ENCODE assay signal across 8 cellular contexts in genomic region chr10:27100800-27101347, GRCh38. TPM values are rescaled to one million over a fixed set of nuclear protein-coding genes. Genes with fewer than 3 reads are reported as not detected.
DNase-seq lines count a peak whose midpoint lies in the region; ATAC-seq and TF ChIP-seq lines count a peak whose summit lies in the region.

No MANE protein-coding gene starts in this region.

- H3K9me3 ChIP-seq in esophagus muscularis mucosa (no peaks in the 10 kb centered on the region), osteoblast (ENCODE audit: low read depth, low read length) (no peaks in the 10 kb centered on the region)

- H3K4me3 ChIP-seq in AG10803 (ENCODE audit: low read length) (peak overlapping the region; percentile 85), esophagus muscularis mucosa (peak overlapping the region; percentile 73 to 83 (median 76)), osteoblast (ENCODE audit: insufficient read depth, low read length) (peak overlapping the region; percentile 87)

- no peak for DNase-seq in AG10803 (ENCODE audit: low read depth)
- DNase-seq in activated CD4-positive, alpha-beta T cell treated with anti-CD3 and anti-CD28 coated beads for 4 hours = peak; percentile 8 to 14
- no peak for DNase-seq in esophagus muscularis mucosa (ENCODE audit: extremely low spot score)
- peak; percentile 56 for DNase-seq in osteoblast (ENCODE audit: insufficient read length, low spot score, missing footprints)
- no peak for DNase-seq in epidermal melanocyte (ENCODE audit: insufficient read length, low spot score)

- H3K4me1 ChIP-seq in esophagus muscularis mucosa (peaks cover 8 to 24% (median 20%) of the 10 kb centered on the region in 4 donors), osteoblast (ENCODE audit: insufficient read depth, low read length) (peaks cover 10% of the 10 kb centered on the region)

- peak overlapping the region; percentile 99 for H3K4me2 ChIP-seq in osteoblast (ENCODE audit: insufficient read depth, low read length)

- no peak for TF ChIP-seq CTCF in AG10803 (conservative IDR thresholded peaks at IDR 0.05; ENCODE audit: low read length)
- no peak for TF ChIP-seq CTCF in esophagus muscularis mucosa (IDR thresholded peaks at IDR 0.05)
- no peak for TF ChIP-seq CTCF in osteoblast (IDR thresholded peaks at IDR 0.05; ENCODE audit: extremely low read depth, low read depth, low read length)

- no peak for TF ChIP-seq EP300 in esophagus muscularis mucosa (IDR thresholded peaks at IDR 0.05)

- TF ChIP-seq POLR2A in esophagus muscularis mucosa (IDR thresholded peaks at IDR 0.05; ENCODE audit: low read depth) = no peak

- WGBS in esophagus muscularis mucosa = 44% methylated on average over 14 of the region's 14 CpGs

- peak; percentile 13 for ATAC-seq in HG02759 (IDR thresholded peaks at IDR 0.05; ENCODE audit: unreplicated experiment)
- no peak for ATAC-seq in HG03521 (IDR thresholded peaks at IDR 0.05; ENCODE audit: unreplicated experiment)
- ATAC-seq in HG02852 (IDR thresholded peaks at IDR 0.05; ENCODE audit: unreplicated experiment) = no peak

- H3K27me3 ChIP-seq in esophagus muscularis mucosa (no peaks in the 10 kb centered on the region), osteoblast (ENCODE audit: insufficient read depth, low read length) (no peaks in the 10 kb centered on the region)

- H2AFZ ChIP-seq in osteoblast (ENCODE audit: low read length) = peak overlapping the region; percentile 85

- no peaks in the 10 kb centered on the region for H4K20me1 ChIP-seq in osteoblast (ENCODE audit: insufficient read depth, low read length)

- H3K79me2 ChIP-seq in osteoblast (ENCODE audit: insufficient read depth, low read length) = peaks cover 12% of the 10 kb centered on the region

- H3K27ac ChIP-seq in esophagus muscularis mucosa (replicated peaks in 1 of 4) = peak overlapping the region; percentile 87 to 94 (median 89)
- peak overlapping the region; percentile 81 for H3K27ac ChIP-seq in osteoblast (ENCODE audit: low read depth, low read length)

- H3K36me3 ChIP-seq in esophagus muscularis mucosa (peaks cover 0 to 9% (median 6%) of the 10 kb centered on the region in 4 donors), osteoblast (ENCODE audit: insufficient read depth, low read length) (no peaks in the 10 kb centered on the region)

- intact Hi-C loops in esophagus muscularis mucosa (cut with DNase I) = no loop called here

RNA-seq across cellular contexts. Expression of gene ANKRD26, which starts 0.6 kb away (rescaled TPM):
- 10 to 100 TPM in 1 of 4 donors, 1 to 10 TPM in 3; 4.0 to 12.5 (median 6.2) TPM for total RNA-seq in esophagus muscularis mucosa
- 10.9 and 15.6 TPM in 2 replicates for total RNA-seq in osteoblast

RNA-seq across cellular contexts. Expression of gene YME1L1, which starts 53.3 kb away (rescaled TPM):
- total RNA-seq in esophagus muscularis mucosa (10 to 100 TPM; 63.9 to 81.2 (median 66.0) TPM), osteoblast (92.3 and 93.7 TPM in 2 replicates)

RNA-seq across cellular contexts. Expression of gene MASTL, which starts 54.3 kb away (rescaled TPM):
- total RNA-seq in esophagus muscularis mucosa (1 to 10 TPM; 3.0 to 6.2 (median 4.1) TPM), osteoblast (10.1 and 13.0 TPM in 2 replicates)

Comparison
In these comparisons a context has a peak if more than half of its experiments do, and no peak if none do; other contexts are left out.
1. DNase-seq: peak in activated CD4-positive, alpha-beta T cell treated with anti-CD3 and anti-CD28 coated beads for 4 hours (2 of 2) and osteoblast (single experiment); none in AG10803 (single experiment), esophagus muscularis mucosa (single experiment) and epidermal melanocyte (single experiment).
2. Peak in every context shown above with its lines, with median percentiles within 50 percentile points of each other: H3K4me3 ChIP-seq.